2 cellular contexts compared by ENCODE assay signal in genomic region chr17:63722403-63722802, GRCh38.
TF ChIP-seq lines count a peak whose summit lies in the region.

No MANE protein-coding gene starts in this region.

TF ChIP-seq in SK-N-SH, 30 proteins besides CTCF, POLR2A, EP300 and RAD21 (continued from another document):
- TF ChIP-seq, protein P1, sequence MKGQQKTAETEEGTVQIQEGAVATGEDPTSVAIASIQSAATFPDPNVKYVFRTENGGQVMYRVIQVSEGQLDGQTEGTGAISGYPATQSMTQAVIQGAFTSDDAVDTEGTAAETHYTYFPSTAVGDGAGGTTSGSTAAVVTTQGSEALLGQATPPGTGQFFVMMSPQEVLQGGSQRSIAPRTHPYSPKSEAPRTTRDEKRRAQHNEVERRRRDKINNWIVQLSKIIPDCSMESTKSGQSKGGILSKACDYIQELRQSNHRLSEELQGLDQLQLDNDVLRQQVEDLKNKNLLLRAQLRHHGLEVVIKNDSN (IDR thresholded peaks at IDR 0.05; ENCODE audit: borderline replicate concordance, low read depth): no peak
- TF ChIP-seq REST (IDR thresholded peaks at IDR 0.05; ENCODE audit: low read depth, low read length) (no peak), NFIC (IDR thresholded peaks at IDR 0.05; ENCODE audit: borderline replicate concordance) (no peak), MXI1 (IDR thresholded peaks at IDR 0.05; ENCODE audit: low read depth, low read length) (no peak), USF2 (IDR thresholded peaks at IDR 0.05; ENCODE audit: borderline replicate concordance, low read depth, low read length) (no peak), TCF12 (IDR thresholded peaks at IDR 0.05) (no peak), CHD2 (IDR thresholded peaks at IDR 0.05; ENCODE audit: low read length, partially characterized antibody) (no peak), POLR2AphosphoS5 (IDR thresholded peaks at IDR 0.05; ENCODE audit: low read depth, low read length) (no peak), JUND (IDR thresholded peaks at IDR 0.05) (no peak), FOSL2 (IDR thresholded peaks at IDR 0.05; ENCODE audit: borderline replicate concordance, low read depth) (no peak), GABPA (IDR thresholded peaks at IDR 0.05; ENCODE audit: low read depth) (no peak), FOXJ3 (CRISPR knock-in tag; IDR thresholded peaks at IDR 0.05) (no peak), FOXM1 (IDR thresholded peaks at IDR 0.05; ENCODE audit: low read depth) (no peak), RXRA (IDR thresholded peaks at IDR 0.05; ENCODE audit: borderline replicate concordance, low read depth) (no peak), NRF1 (IDR thresholded peaks at IDR 0.05; ENCODE audit: low read depth, low read length) (no peak)
- TF ChIP-seq, protein P2, sequence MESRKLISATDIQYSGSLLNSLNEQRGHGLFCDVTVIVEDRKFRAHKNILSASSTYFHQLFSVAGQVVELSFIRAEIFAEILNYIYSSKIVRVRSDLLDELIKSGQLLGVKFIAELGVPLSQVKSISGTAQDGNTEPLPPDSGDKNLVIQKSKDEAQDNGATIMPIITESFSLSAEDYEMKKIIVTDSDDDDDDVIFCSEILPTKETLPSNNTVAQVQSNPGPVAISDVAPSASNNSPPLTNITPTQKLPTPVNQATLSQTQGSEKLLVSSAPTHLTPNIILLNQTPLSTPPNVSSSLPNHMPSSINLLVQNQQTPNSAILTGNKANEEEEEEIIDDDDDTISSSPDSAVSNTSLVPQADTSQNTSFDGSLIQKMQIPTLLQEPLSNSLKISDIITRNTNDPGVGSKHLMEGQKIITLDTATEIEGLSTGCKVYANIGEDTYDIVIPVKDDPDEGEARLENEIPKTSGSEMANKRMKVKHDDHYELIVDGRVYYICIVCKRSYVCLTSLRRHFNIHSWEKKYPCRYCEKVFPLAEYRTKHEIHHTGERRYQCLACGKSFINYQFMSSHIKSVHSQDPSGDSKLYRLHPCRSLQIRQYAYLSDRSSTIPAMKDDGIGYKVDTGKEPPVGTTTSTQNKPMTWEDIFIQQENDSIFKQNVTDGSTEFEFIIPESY (IDR thresholded peaks at IDR 0.05; ENCODE audit: borderline replicate concordance, low read depth): no peak
- TF ChIP-seq, protein P3, sequence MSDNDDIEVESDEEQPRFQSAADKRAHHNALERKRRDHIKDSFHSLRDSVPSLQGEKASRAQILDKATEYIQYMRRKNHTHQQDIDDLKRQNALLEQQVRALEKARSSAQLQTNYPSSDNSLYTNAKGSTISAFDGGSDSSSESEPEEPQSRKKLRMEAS (IDR thresholded peaks at IDR 0.05; ENCODE audit: low read depth): no peak

TF ChIP-seq in SK-N-SH treated with all-trans-retinoic acid at 6 μM for 48 hours, 23 proteins besides CTCF, POLR2A, EP300 and RAD21 (continued from another document):
- TF ChIP-seq PATZ1 (CRISPR knock-in tag; IDR thresholded peaks at IDR 0.05; ENCODE audit: borderline replicate concordance) (no peak), ZNF8 (CRISPR knock-in tag; IDR thresholded peaks at IDR 0.05) (no peak), CREB5 (CRISPR knock-in tag; IDR thresholded peaks at IDR 0.05; ENCODE audit: low read depth) (no peak), GLIS3 (CRISPR knock-in tag; IDR thresholded peaks at IDR 0.05) (no peak), CSDC2 (CRISPR knock-in tag; IDR thresholded peaks at IDR 0.05) (no peak), RARB (CRISPR knock-in tag; IDR thresholded peaks at IDR 0.05) (no peak)
